20 cellular contexts compared by ENCODE assay signal in the genomic region with DNA sequence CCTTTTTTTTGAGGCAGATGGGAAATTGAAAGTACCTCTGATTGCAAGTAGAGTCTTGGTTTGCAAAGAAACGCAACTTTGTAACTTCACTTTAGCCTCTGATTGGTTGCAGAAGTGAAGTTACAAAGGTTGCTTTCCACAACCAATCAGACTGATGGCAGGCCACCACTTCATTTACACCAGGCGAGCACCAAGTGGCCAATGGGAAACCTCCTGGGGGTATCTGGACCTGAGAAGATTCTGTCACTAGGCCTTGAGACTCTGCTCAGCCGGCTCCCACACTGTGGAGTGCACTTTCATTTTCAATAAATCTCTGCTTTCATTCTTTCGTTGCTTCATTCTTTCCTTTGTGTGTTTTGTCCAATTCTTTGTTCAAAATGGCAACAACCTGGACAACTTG. TPM values are rescaled to one million over a fixed set of nuclear protein-coding genes. Genes with fewer than 3 reads are reported as not detected.
DNase-seq lines count a peak whose midpoint lies in the region; ATAC-seq and TF ChIP-seq lines count a peak whose summit lies in the region.
"Had no signal": no experiment of that assay in that cellular context is flagged by ENCODE, and none has a peak within 500 bp of the region (broad histone marks: within the 10 kb centered on the region; RNA-seq: fewer than 3 reads in every experiment).

No MANE protein-coding gene starts in this region.

- TF ChIP-seq CTCF in RWPE2 (IDR thresholded peaks at IDR 0.05; ENCODE audit: poor library complexity, severe bottlenecking) (no peak), osteoblast (IDR thresholded peaks at IDR 0.05; ENCODE audit: extremely low read depth, low read depth, low read length) (no peak), testis (IDR thresholded peaks at IDR 0.05) (no peak), esophagus squamous epithelium (IDR thresholded peaks at IDR 0.05) (no peak)

- H3K27me3 ChIP-seq in RWPE2 (ENCODE audit: insufficient read depth, poor library complexity, severe bottlenecking) (no peaks in the 10 kb centered on the region), osteoblast (ENCODE audit: insufficient read depth, low read length) (no peaks in the 10 kb centered on the region), testis (no peaks in the 10 kb centered on the region), esophagus squamous epithelium (no peaks in the 10 kb centered on the region)
- H3K27me3 ChIP-seq: BE2C; BLaER1 treated with 17β-estradiol and CSF1 and Interleukin-3, amounts not matched to agents 10 nM and 100 nM had no signal

- ATAC-seq in left ventricle myocardium superior (no peak), Right ventricle myocardium superior (ENCODE audit: poor library complexity) (no peak), RWPE2 (ENCODE audit: low read depth) (no peak), GM18505 (IDR thresholded peaks at IDR 0.05; ENCODE audit: unreplicated experiment) (no peak)
- ATAC-seq: A549 had no signal

- no peak overlapping the region for H3K27ac ChIP-seq in RWPE2 (ENCODE audit: poor library complexity, severe bottlenecking)
- H3K27ac ChIP-seq in osteoblast (ENCODE audit: low read depth, low read length), result no peak overlapping the region
- peak overlapping the region; percentile 53 to 82 for H3K27ac ChIP-seq in testis
- H3K27ac ChIP-seq in esophagus squamous epithelium, result no peak overlapping the region
- H3K27ac ChIP-seq: A549; BLaER1 treated with 17β-estradiol and CSF1 and Interleukin-3, amounts not matched to agents 10 nM and 100 nM had no signal

- TF ChIP-seq POLR2A in testis (IDR thresholded peaks at IDR 0.05), result no peak
- no peak for TF ChIP-seq POLR2A in GM18505 (IDR thresholded peaks at IDR 0.05; ENCODE audit: borderline replicate concordance, extremely low read depth, insufficient read depth, insufficient read length)
- no peak for TF ChIP-seq POLR2A in esophagus squamous epithelium (IDR thresholded peaks at IDR 0.05)

- WGBS in testis, 2 donors, result 54 to 75% methylated on average over 4 of the region's 4 CpGs
- 74 to 81% methylated on average over 4 of the region's 4 CpGs for WGBS in esophagus squamous epithelium, 2 donors

- no peak overlapping the region for H3K4me3 ChIP-seq in RWPE2 (ENCODE audit: severe bottlenecking)
- no peak overlapping the region for H3K4me3 ChIP-seq in osteoblast (ENCODE audit: insufficient read depth, low read length)
- H3K4me3 ChIP-seq in testis, result no peak overlapping the region
- H3K4me3 ChIP-seq in esophagus squamous epithelium, result no peak overlapping the region
- H3K4me3 ChIP-seq: A549; BLaER1 treated with 17β-estradiol and CSF1 and Interleukin-3, amounts not matched to agents 10 nM and 100 nM had no signal

- H3K4me1 ChIP-seq in RWPE2 (ENCODE audit: insufficient read depth, poor library complexity, severe bottlenecking) (no peaks in the 10 kb centered on the region), osteoblast (ENCODE audit: insufficient read depth, low read length) (no peaks in the 10 kb centered on the region), testis (peaks cover 14% of the 10 kb centered on the region), esophagus squamous epithelium (peaks cover 0 to 13% (median 7%) of the 10 kb centered on the region in 3 donors)
- H3K4me1 ChIP-seq: A549; BLaER1 treated with 17β-estradiol and CSF1 and Interleukin-3, amounts not matched to agents 10 nM and 100 nM had no signal

- no peaks in the 10 kb centered on the region for H3K9me3 ChIP-seq in RWPE2 (ENCODE audit: severe bottlenecking)
- no peaks in the 10 kb centered on the region for H3K9me3 ChIP-seq in osteoblast (ENCODE audit: low read depth, low read length)
- no peaks in the 10 kb centered on the region for H3K9me3 ChIP-seq in testis
- H3K9me3 ChIP-seq in esophagus squamous epithelium, result no peaks in the 10 kb centered on the region
- H3K9me3 ChIP-seq: A549; BE2C; BLaER1 treated with 17β-estradiol and CSF1 and Interleukin-3, amounts not matched to agents 10 nM and 100 nM had no signal

- DNase-seq in left ventricle myocardium superior, result peak; percentile 5
- no peak for DNase-seq in Right ventricle myocardium superior
- peak; percentile 23 for DNase-seq in RWPE2 (ENCODE audit: low spot score)
- DNase-seq in osteoblast (ENCODE audit: insufficient read length, low spot score, missing footprints), result peak; percentile 27
- peak; percentile 92 for DNase-seq in testis
- no peak for DNase-seq in esophagus squamous epithelium (lab: John Stamatoyannopoulos, UW)
- no peak for DNase-seq in DMS153 (lab: John Stamatoyannopoulos, UW)
- DNase-seq: 8988T; ACHN; AML-193; BE2C; CD4-positive, alpha-beta T cell; DMS 273 treated with DMSO at 0.1 percent for 48 hours; DMS79 treated with DMSO at 0.1 percent for 48 hours; GF-D8; GOT3; HCEC 1CT had no signal

- no peak overlapping the region for H2AFZ ChIP-seq in osteoblast (ENCODE audit: low read length)

- intact Hi-C loops in left ventricle myocardium superior (cut with micrococcal nuclease) (no loop called here), Right ventricle myocardium superior (cut with DNase I) (no loop called here), testis (cut with DNase I; ENCODE audit: low total_unique reads) (no loop called here), esophagus squamous epithelium (cut with DNase I) (no loop called here)

- no peak overlapping the region for H3K4me2 ChIP-seq in osteoblast (ENCODE audit: insufficient read depth, low read length)
- H3K4me2 ChIP-seq: A549; BLaER1 treated with 17β-estradiol and CSF1 and Interleukin-3, amounts not matched to agents 10 nM and 100 nM had no signal

- peaks cover 9% of the 10 kb centered on the region for H4K20me1 ChIP-seq in osteoblast (ENCODE audit: insufficient read depth, low read length)

- peaks cover 14% of the 10 kb centered on the region for H3K79me2 ChIP-seq in osteoblast (ENCODE audit: insufficient read depth, low read length)

- no peaks in the 10 kb centered on the region for H3K36me3 ChIP-seq in RWPE2 (ENCODE audit: low read depth)
- no peaks in the 10 kb centered on the region for H3K36me3 ChIP-seq in osteoblast (ENCODE audit: insufficient read depth, low read length)
- H3K36me3 ChIP-seq in testis (ENCODE audit: low read depth, missing control alignments), result no peaks in the 10 kb centered on the region
- H3K36me3 ChIP-seq in esophagus squamous epithelium, result peaks cover 0 to 57% (median 8%) of the 10 kb centered on the region in 3 donors

RNA-seq across cellular contexts. Expression of a gene that starts 19.1 kb away (rescaled TPM):
- 27.3 TPM for total RNA-seq in left ventricle myocardium superior
- 29.6 TPM for total RNA-seq in Right ventricle myocardium superior
- 82.8 and 87.9 TPM in 2 replicates for total RNA-seq in osteoblast
- total RNA-seq in testis, result 10 to 100 TPM; 58.0 to 87.9 TPM
- 51.1 TPM for polyA plus RNA-seq in testis (ENCODE audit: insufficient read depth, low read depth, low replicate concordance)
- 10 to 100 TPM; 40.1 to 61.4 (median 53.4) TPM for total RNA-seq in esophagus squamous epithelium

Comparison
In these comparisons a context has a peak if more than half of its experiments do, and no peak if none do; other contexts are left out.
1. DNase-seq: peak in left ventricle myocardium superior (single experiment), RWPE2 (single experiment), osteoblast (single experiment) and testis (single experiment); none in Right ventricle myocardium superior (single experiment), esophagus squamous epithelium (single experiment) and DMS153 (single experiment).
2. H3K27ac ChIP-seq: peak in testis (2 of 2); none in RWPE2 (single experiment), osteoblast (single experiment) and esophagus squamous epithelium (0 of 4).